17 cellular contexts compared by ENCODE assay signal in the genomic region with DNA sequence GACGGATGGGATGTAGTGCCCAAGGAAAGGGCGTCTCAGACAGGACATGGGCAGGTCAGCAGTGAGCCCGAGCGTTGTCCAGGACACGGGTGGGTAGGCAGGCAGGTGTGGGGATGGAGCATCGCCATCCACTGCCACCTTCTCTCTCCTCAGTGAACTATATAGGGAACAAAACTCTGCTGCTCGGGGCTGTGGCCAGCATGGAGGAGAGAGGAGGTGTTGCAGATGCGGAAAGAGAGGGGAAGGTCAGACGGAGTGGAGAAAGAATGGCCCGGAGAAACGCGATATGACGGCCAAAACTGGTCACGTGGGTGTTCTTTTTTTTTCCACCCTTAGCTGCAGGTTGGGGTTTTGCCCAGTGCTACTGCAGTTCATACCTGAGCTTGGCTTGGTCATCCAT.
"Had no signal": no experiment of that assay in that cellular context is flagged by ENCODE, and none has a peak within 500 bp of the region (broad histone marks: within the 10 kb centered on the region; RNA-seq: fewer than 3 reads in every experiment).

No MANE protein-coding gene starts in this region.

- H3K4me3 ChIP-seq: heart left ventricle, psoas muscle, SJSA1, thyroid gland had no signal

- H3K4me1 ChIP-seq: heart left ventricle, psoas muscle, SJSA1, thyroid gland had no signal

- ATAC-seq: heart left ventricle; natural killer cell treated with Interleukin-12 subunit alpha and Interleukin-12 subunit beta and Interleukin-15 and Interleukin-18, amount 100 ng/mL, for 72 hours; psoas muscle had no signal

- H3K27ac Mint-ChIP-seq: activated naive CD8-positive, alpha-beta T cell treated with anti-CD3 and anti-CD28 coated beads, Interleukin-2, amount 10 ng/mL, durations not matched to agents 7 days and 5 days; activated T-cell treated with anti-CD3 and anti-CD28 coated beads, Interleukin-2, amount 50 U/mL, for 24 hours; memory B cell; natural killer cell treated with Interleukin-12 subunit alpha and Interleukin-12 subunit beta and Interleukin-15 and Interleukin-18, amount 100 ng/mL, for 72 hours had no signal

- H3K9me3 Mint-ChIP-seq: activated naive CD8-positive, alpha-beta T cell treated with anti-CD3 and anti-CD28 coated beads, Interleukin-2, amount 10 ng/mL, durations not matched to agents 7 days and 5 days; activated T-cell treated with anti-CD3 and anti-CD28 coated beads, Interleukin-2, amount 50 U/mL, for 24 hours; memory B cell; natural killer cell treated with Interleukin-12 subunit alpha and Interleukin-12 subunit beta and Interleukin-15 and Interleukin-18, amount 100 ng/mL, for 72 hours had no signal

- H3K27ac ChIP-seq: heart left ventricle, psoas muscle, SJSA1, thyroid gland had no signal

- H3K36me3 Mint-ChIP-seq: activated naive CD8-positive, alpha-beta T cell treated with anti-CD3 and anti-CD28 coated beads, Interleukin-2, amount 10 ng/mL, durations not matched to agents 7 days and 5 days; memory B cell; natural killer cell treated with Interleukin-12 subunit alpha and Interleukin-12 subunit beta and Interleukin-15 and Interleukin-18, amount 100 ng/mL, for 72 hours had no signal

- H3K4me1 Mint-ChIP-seq: activated naive CD8-positive, alpha-beta T cell treated with anti-CD3 and anti-CD28 coated beads, Interleukin-2, amount 10 ng/mL, durations not matched to agents 7 days and 5 days had no signal

- DNase-seq: activated gamma-delta T cell treated with Interleukin-2 at 50 U/mL for 16 hours; activated naive CD8-positive, alpha-beta T cell treated with anti-CD3 and anti-CD28 coated beads, Interleukin-2, amount 10 ng/mL, durations not matched to agents 7 days and 5 days; activated T-cell treated with anti-CD3 and anti-CD28 coated beads, Interleukin-2, amount 50 U/mL, for 24 hours; anterior cingulate cortex; foreskin melanocyte; occipital lobe; psoas muscle; stimulated activated CD4-positive, alpha-beta T cell treated with anti-CD3 and anti-CD28 coated beads, Interleukin-4, amount 100 ng/mL, for 1 hour; stimulated activated CD8-positive, alpha-beta memory T cell treated with anti-CD3 and anti-CD28 coated beads, Interleukin-4, amount 100 ng/mL, for 48 hours; T-helper 9 cell; thyroid gland had no signal

- H3K9me3 ChIP-seq: heart left ventricle, psoas muscle, SJSA1, thyroid gland had no signal

- H3K4me3 Mint-ChIP-seq: activated naive CD8-positive, alpha-beta T cell treated with anti-CD3 and anti-CD28 coated beads, Interleukin-2, amount 10 ng/mL, durations not matched to agents 7 days and 5 days; activated T-cell treated with anti-CD3 and anti-CD28 coated beads, Interleukin-2, amount 50 U/mL, for 24 hours; memory B cell; natural killer cell treated with Interleukin-12 subunit alpha and Interleukin-12 subunit beta and Interleukin-15 and Interleukin-18, amount 100 ng/mL, for 72 hours had no signal

- H3K27me3 ChIP-seq: SJSA1, thyroid gland had no signal

- H3K36me3 ChIP-seq: heart left ventricle, SJSA1, thyroid gland had no signal

- FAIRE-seq: endothelial cell of umbilical vein, islet of Langerhans had no signal
